In genomic region chr11:57530596-57531507, GRCh38 we compare ENCODE assay signal across 8 cellular contexts. TPM values are rescaled to one million over a fixed set of nuclear protein-coding genes. Genes with fewer than 3 reads are reported as not detected.
DNase-seq lines count a peak whose midpoint lies in the region; ATAC-seq and TF ChIP-seq lines count a peak whose summit lies in the region.

TIMM10 (minus strand) TSS chr11:57530754; CDS start chr11:57530189, 565 bp downstream.

- peaks cover 19% of the 10 kb centered on the region for H3K79me2 ChIP-seq in KMS-11 (ENCODE audit: insufficient read depth, low read depth)

- no peak for TF ChIP-seq CTCF in KMS-11 (conservative IDR thresholded peaks at IDR 0.05; ENCODE audit: low read depth, low read length)
- TF ChIP-seq CTCF in Peyer's patch (IDR thresholded peaks at IDR 0.05): peak in 1 of 6 experiments; percentile 9

- peak in 1 of 2 donors; percentile 74 for TF ChIP-seq POLR2A in Peyer's patch (IDR thresholded peaks at IDR 0.05)

- H3K27ac ChIP-seq in KMS-11: peak within 1 kb of the TSS; percentile 44; the same call in 1 of the 2 replicates
- peak within 1 kb of the TSS; percentile 70 to 78 (median 76) for H3K27ac ChIP-seq in Peyer's patch
- H3K27ac ChIP-seq in esophagus (ENCODE audit: low read depth in 2 of 2, low read length in 1 of 2): peak within 1 kb of the TSS; percentile 74 to 78

- H4K20me1 ChIP-seq in KMS-11 (ENCODE audit: insufficient read depth): no peaks in the 10 kb centered on the region

- H3K27me3 ChIP-seq in KMS-11 (ENCODE audit: insufficient read depth, low read depth) (no peaks in the 10 kb centered on the region), Peyer's patch (no peaks in the 10 kb centered on the region), esophagus (ENCODE audit: control insufficient read depth in 1 of 2, insufficient read depth in 2 of 2, low read length in 2 of 2) (no peaks in the 10 kb centered on the region), mucosa of stomach (ENCODE audit: control insufficient read depth, insufficient read depth, low read length) (no peaks in the 10 kb centered on the region)

- 0% methylated on average over 49 of the region's 49 CpGs for WGBS in esophagus, 2 donors

- H3K4me3 ChIP-seq in KMS-11 (IDR thresholded peaks at IDR 0.05; ENCODE audit: insufficient read depth, low read depth, low read length) (no peak within 1 kb of the TSS), Peyer's patch (peak within 1 kb of the TSS; percentile 59 to 83 (median 68)), esophagus (ENCODE audit: low read depth in 1 of 2, low read length in 2 of 2) (peak within 1 kb of the TSS; percentile 80 to 89), mucosa of stomach (ENCODE audit: low read length) (peak within 1 kb of the TSS; percentile 71)

- peak within 1 kb of the TSS; percentile 96 for H2AFZ ChIP-seq in KMS-11 (ENCODE audit: low read depth)

- ATAC-seq in GM21737 (IDR thresholded peaks at IDR 0.05; ENCODE audit: unreplicated experiment): peak; percentile 99

- H3K4me1 ChIP-seq in KMS-11 (ENCODE audit: low read depth, poor library complexity, severe bottlenecking) (peaks cover 26% of the 10 kb centered on the region), Peyer's patch (peaks cover 0 to 9% (median 6%) of the 10 kb centered on the region in 4 donors), esophagus (ENCODE audit: control insufficient read depth in 2 of 2, insufficient read depth in 2 of 2, low read length in 1 of 2) (peaks cover 3 to 5% of the 10 kb centered on the region in 2 donors), mucosa of stomach (ENCODE audit: control insufficient read depth, insufficient read depth, low read length) (peaks cover 10% of the 10 kb centered on the region)

- peak within 1 kb of the TSS; percentile 78 for H3K9ac ChIP-seq in KMS-11
- peak within 1 kb of the TSS; percentile 76 for H3K9ac ChIP-seq in mucosa of stomach (ENCODE audit: low read length)

- H3K9me3 ChIP-seq in Peyer's patch (no peaks in the 10 kb centered on the region), esophagus (ENCODE audit: control insufficient read depth in 2 of 2, insufficient read depth in 1 of 2, low read depth in 1 of 2, low read length in 1 of 2) (no peaks in the 10 kb centered on the region), mucosa of stomach (ENCODE audit: control insufficient read depth, low read length) (no peaks in the 10 kb centered on the region)

- H3K36me3 ChIP-seq in KMS-11 (ENCODE audit: insufficient read depth) (no peaks in the 10 kb centered on the region), Peyer's patch (peaks cover 0 to 5% (median 0%) of the 10 kb centered on the region in 3 donors), esophagus (ENCODE audit: control insufficient read depth in 2 of 2, insufficient read depth in 2 of 2, low read length in 1 of 2) (peaks cover 5 to 6% of the 10 kb centered on the region in 2 donors), mucosa of stomach (ENCODE audit: control insufficient read depth, insufficient read depth, low read length) (no peaks in the 10 kb centered on the region)

- H3K4me2 ChIP-seq in KMS-11: peak within 1 kb of the TSS; percentile 95

- peak; percentile 76 for DNase-seq in DMS53 treated with DMSO at 0.1 percent for 48 hours (lab: John Stamatoyannopoulos, UW; ENCODE audit: unreplicated experiment)
- DNase-seq in Peyer's patch: peak; percentile 94 to 99 (median 95)
- peak; percentile 93 to 95 for DNase-seq in activated T-cell treated with anti-CD3 and anti-CD28 coated beads, Interleukin-2, amount 50 U/mL, for 48 hours
- DNase-seq in stimulated activated CD8-positive, alpha-beta memory T cell treated with anti-CD3 and anti-CD28 coated beads, Interleukin-7, amount 100 ng/mL, for 1 hour (ENCODE audit: low read depth in 2 of 2): peak; percentile 79 to 84

RNA-seq across cellular contexts. Expression of gene TIMM10, which starts in this region (rescaled TPM):
- 10 to 100 TPM; 16.8 to 39.6 (median 19.6) TPM for total RNA-seq in Peyer's patch
- polyA plus RNA-seq in esophagus: 10 to 100 TPM; 38.8 to 61.6 TPM
